ENCODE assay signal across 9 cellular contexts in the genomic region with DNA sequence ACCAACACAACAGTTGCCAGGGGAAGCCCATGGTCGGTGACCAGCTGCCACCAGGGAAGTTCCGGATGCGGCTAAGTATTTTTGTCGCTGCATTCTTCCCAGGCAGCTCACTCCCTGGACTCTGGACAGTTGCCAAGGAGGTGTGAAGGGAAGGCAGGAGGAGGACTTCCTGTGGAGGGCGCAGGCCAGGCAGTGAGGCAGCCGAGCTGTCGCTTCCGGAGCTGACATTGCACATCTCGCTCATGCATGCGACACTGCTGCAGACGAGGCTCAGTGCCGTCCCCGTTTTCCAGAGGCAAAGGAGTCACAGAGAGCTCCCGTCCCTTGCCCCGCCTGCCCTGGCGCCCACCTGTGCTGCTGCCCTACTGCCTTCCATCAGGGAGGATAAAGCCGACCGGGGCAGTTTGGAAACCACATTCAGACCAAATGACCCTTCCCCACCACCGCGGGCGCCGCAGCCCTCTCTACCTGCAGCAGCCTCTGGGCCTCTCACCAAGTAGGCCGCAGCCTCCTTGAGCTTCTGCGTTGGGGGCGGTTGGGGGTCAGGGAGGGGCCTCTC.
DNase-seq lines count a peak whose midpoint lies in the region; ATAC-seq and TF ChIP-seq lines count a peak whose summit lies in the region.
"Had no signal": no experiment of that assay in that cellular context is flagged by ENCODE, and none has a peak within 500 bp of the region (broad histone marks: within the 10 kb centered on the region; RNA-seq: fewer than 3 reads in every experiment).

No MANE protein-coding gene starts in this region.

- peaks cover 10% of the 10 kb centered on the region for H3K4me1 ChIP-seq in colonic mucosa

- H3K27me3 ChIP-seq in colonic mucosa = no peaks in the 10 kb centered on the region

- no peak overlapping the region for H3K4me3 ChIP-seq in colonic mucosa

- peak in 1 of 2 donors; percentile 11 for ATAC-seq in naive B cell (ENCODE audit: low read depth in 2 of 2)
- no peak for ATAC-seq in GM19395 (IDR thresholded peaks at IDR 0.05; ENCODE audit: unreplicated experiment)
- no peak for ATAC-seq in HG03520 (IDR thresholded peaks at IDR 0.05; ENCODE audit: unreplicated experiment)

- no peak overlapping the region for H3K27ac Mint-ChIP-seq in naive B cell

- no peaks in the 10 kb centered on the region for H3K36me3 Mint-ChIP-seq in naive B cell

- H3K4me3 Mint-ChIP-seq in naive B cell = peak overlapping the region in 7 of 8 donors; percentile 47 to 86 (median 74)

- H3K9me3 Mint-ChIP-seq in naive B cell = peaks cover 0 to 2% (median 0%) of the 10 kb centered on the region in 7 donors

- TF ChIP-seq CTCF in colonic mucosa (IDR thresholded peaks at IDR 0.05) = no peak

- H3K27me3 Mint-ChIP-seq in naive B cell = peaks cover 44 to 88% (median 81%) of the 10 kb centered on the region in 3 donors

- no peak overlapping the region for H3K27ac ChIP-seq in colonic mucosa
- H3K27ac ChIP-seq: epithelial cell of prostate had no signal

- DNase-seq in DMS79 (lab: John Stamatoyannopoulos, UW) (peak; percentile 86), NCI-H1092 treated with DMSO at 0.1 percent for 48 hours (lab: John Stamatoyannopoulos, UW) (peak; percentile 43), colonic mucosa (peak; percentile 85), naive B cell (no peak), NOMO-1 (lab: John Stamatoyannopoulos, UW; ENCODE audit: unreplicated experiment in 2 of 2) (no peak), epidermal melanocyte (ENCODE audit: insufficient read length, low spot score) (no peak)

- no peaks in the 10 kb centered on the region for H3K36me3 ChIP-seq in colonic mucosa

- H3K9ac ChIP-seq in colonic mucosa (ENCODE audit: low read depth in 2 of 2, low read length in 2 of 2) = no peak overlapping the region

- intact Hi-C loops in colonic mucosa (cut with DNase I) = no loop called here

- H3K4me1 Mint-ChIP-seq in naive B cell = peaks cover 0 to 15% (median 7%) of the 10 kb centered on the region in 3 donors

- no peaks in the 10 kb centered on the region for H3K9me3 ChIP-seq in colonic mucosa

Comparison
In these comparisons a context has a peak if more than half of its experiments do, and no peak if none do; other contexts are left out.
1. DNase-seq: peak in DMS79 (single experiment), NCI-H1092 treated with DMSO at 0.1 percent for 48 hours (single experiment) and colonic mucosa (single experiment); none in naive B cell (single experiment), NOMO-1 (0 of 2) and epidermal melanocyte (single experiment).